Comparison of ENCODE assay signal across 20 cellular contexts in genomic region chr11:117856252-117856651, GRCh38. TPM values are rescaled to one million over a fixed set of nuclear protein-coding genes. Genes with fewer than 3 reads are reported as not detected.
"Had no signal": no experiment of that assay in that cellular context is flagged by ENCODE, and none has a peak within 500 bp of the region (broad histone marks: within the 10 kb centered on the region; RNA-seq: fewer than 3 reads in every experiment).

No MANE protein-coding gene starts in this region.

- H3K27ac Mint-ChIP-seq: activated CD4-positive, alpha-beta memory T cell treated with anti-CD3 and anti-CD28 coated beads, Interleukin-2, amount 10 ng/mL, durations not matched to agents 7 days and 5 days; activated CD4-positive, alpha-beta T cell treated with anti-CD3 and anti-CD28 coated beads, Interleukin-2, amount 10 ng/mL, durations not matched to agents 24 days and 14 days; activated naive CD4-positive, alpha-beta T cell treated with anti-CD3 and anti-CD28 coated beads, Interleukin-2, amount 50 U/mL, for 24 hours; immature natural killer cell; T-helper 1 cell treated with Interleukin-12 subunit alpha and Interleukin-12 subunit beta and Interleukin-4 antibody, amounts not matched to agents 30 μg/mL and 1 μg/mL, for 36 hours had no signal

- DNase-seq: activated CD4-positive, alpha-beta memory T cell treated with anti-CD3 and anti-CD28 coated beads, Interleukin-2, amount 10 ng/mL, durations not matched to agents 7 days and 5 days; activated CD4-positive, alpha-beta T cell treated with anti-CD3 and anti-CD28 coated beads, Interleukin-2, amount 10 ng/mL, durations not matched to agents 24 days and 14 days; activated gamma-delta T cell treated with Interleukin-2 at 50 U/mL for 16 hours; activated T-cell treated with anti-CD3 and anti-CD28 coated beads, Interleukin-2, amount 50 U/mL, for 1 hour; aorta; cortex of kidney; effector CD4-positive, alpha-beta T cell; foreskin fibroblast; immature natural killer cell; kidney glomerular epithelial cell; left lung; midbrain; stimulated activated CD4-positive, alpha-beta T cell treated with anti-CD3 and anti-CD28 coated beads, Interleukin-15, amount 100 ng/mL, for 24 hours; stimulated activated naive CD4-positive, alpha-beta T cell had no signal

- H3K4me3 Mint-ChIP-seq: activated CD4-positive, alpha-beta memory T cell treated with anti-CD3 and anti-CD28 coated beads, Interleukin-2, amount 10 ng/mL, durations not matched to agents 7 days and 5 days; activated CD4-positive, alpha-beta T cell treated with anti-CD3 and anti-CD28 coated beads, Interleukin-2, amount 10 ng/mL, durations not matched to agents 24 days and 14 days; activated naive CD4-positive, alpha-beta T cell treated with anti-CD3 and anti-CD28 coated beads, Interleukin-2, amount 50 U/mL, for 24 hours; central memory CD8-positive, alpha-beta T cell; immature natural killer cell; T-helper 1 cell treated with Interleukin-12 subunit alpha and Interleukin-12 subunit beta and Interleukin-4 antibody, amounts not matched to agents 30 μg/mL and 1 μg/mL, for 36 hours had no signal

- H3K9me3 Mint-ChIP-seq: central memory CD8-positive, alpha-beta T cell; immature natural killer cell had no signal

- H3K4me1 Mint-ChIP-seq: central memory CD8-positive, alpha-beta T cell had no signal

- ATAC-seq: left lung had no signal

- H3K27ac ChIP-seq: left lung, right lobe of liver had no signal

RNA-seq across cellular contexts. Expression of gene FXYD6, which starts 20.2 kb away (rescaled TPM):
- total RNA-seq: activated CD4-positive, alpha-beta memory T cell treated with anti-CD3 and anti-CD28 coated beads, Interleukin-2, amount 10 ng/mL, durations not matched to agents 7 days and 5 days; activated CD4-positive, alpha-beta T cell treated with anti-CD3 and anti-CD28 coated beads, Interleukin-2, amount 10 ng/mL, durations not matched to agents 24 days and 14 days had no signal

RNA-seq across cellular contexts. Expression of gene FXYD2, which starts 31.7 kb away (rescaled TPM):
- total RNA-seq: smooth muscle cell had no signal

RNA-seq across cellular contexts. Expression of gene DSCAML1, which starts 59.2 kb away (rescaled TPM):
- total RNA-seq: fibroblast of lung had no signal
